ENCODE assay signal across 1 cellular context in the genomic region with DNA sequence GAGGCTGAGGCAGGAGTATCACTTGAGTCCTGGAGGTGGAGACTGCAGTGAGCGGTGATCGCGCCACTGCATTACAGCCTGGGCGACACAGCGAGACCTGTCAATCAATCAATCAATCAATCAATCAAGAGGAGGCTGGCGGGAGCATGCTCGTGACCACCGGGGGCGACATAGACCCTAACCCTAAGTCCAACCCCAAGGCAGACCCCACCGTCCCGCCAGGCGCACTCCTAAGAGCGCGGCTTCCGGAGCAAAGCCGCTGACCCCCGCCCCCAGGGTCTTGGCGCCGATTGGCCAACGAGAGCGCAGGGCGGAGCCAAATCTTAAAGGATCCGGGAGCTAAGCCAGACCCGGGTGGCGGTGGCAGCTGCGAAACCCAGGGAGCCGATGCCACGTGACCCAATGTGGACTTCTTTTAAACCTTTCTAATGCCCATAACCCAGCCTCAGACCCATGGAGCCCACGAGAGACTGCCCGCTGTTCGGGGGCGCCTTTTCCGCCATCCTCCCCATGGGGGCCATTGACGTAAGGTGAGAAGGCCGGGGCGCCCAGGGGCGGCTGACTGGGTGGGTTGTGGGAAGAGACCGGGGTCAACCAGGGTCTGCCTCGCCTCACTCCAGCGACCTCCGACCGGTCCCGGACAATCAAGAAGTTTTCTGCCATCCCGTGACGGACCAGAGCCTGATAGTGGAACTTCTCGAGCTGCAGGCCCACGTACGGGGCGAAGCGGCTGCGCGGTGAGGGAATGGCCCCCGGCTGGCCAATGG.
TF ChIP-seq lines count a peak whose summit lies in the region.

A gene with protein sequence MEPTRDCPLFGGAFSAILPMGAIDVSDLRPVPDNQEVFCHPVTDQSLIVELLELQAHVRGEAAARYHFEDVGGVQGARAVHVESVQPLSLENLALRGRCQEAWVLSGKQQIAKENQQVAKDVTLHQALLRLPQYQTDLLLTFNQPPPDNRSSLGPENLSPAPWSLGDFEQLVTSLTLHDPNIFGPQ (plus strand): TSS at position 335 of the 767 bp plus-strand sequence. CDS start 119 bp downstream, at position 454.

TF ChIP-seq in HEK293, 187 proteins besides CTCF, POLR2A, EP300 and RAD21 (continued from another document):
- TF ChIP-seq ZNF302 (tag by site-specific recombination; IDR thresholded peaks at IDR 0.05; ENCODE audit: low read depth) (no peak), ZNF701 (tag by site-specific recombination; IDR thresholded peaks at IDR 0.05) (no peak), ZNF433 (tag by site-specific recombination; IDR thresholded peaks at IDR 0.05; ENCODE audit: low read depth) (no peak), ZBTB20 (tag by site-specific recombination; IDR thresholded peaks at IDR 0.05) (peak; percentile 31; the same call in 1 of the 2 replicates), ZNF571 (tag by site-specific recombination; IDR thresholded peaks at IDR 0.05) (no peak), ZNF792 (tag by site-specific recombination; IDR thresholded peaks at IDR 0.05) (no peak), ZNF138 (tag by site-specific recombination; IDR thresholded peaks at IDR 0.05; ENCODE audit: borderline replicate concordance) (no peak), ZNF596 (tag by site-specific recombination; IDR thresholded peaks at IDR 0.05) (no peak), SP2 (tag by site-specific recombination; IDR thresholded peaks at IDR 0.05) (peak; percentile 92), ZBTB7A (tag by site-specific recombination; IDR thresholded peaks at IDR 0.05; ENCODE audit: low read depth) (peak; percentile 72; the same call in 1 of the 2 replicates), ZNF211 (tag by site-specific recombination; IDR thresholded peaks at IDR 0.05; ENCODE audit: low read depth) (no peak), ZEB2 (tag by site-specific recombination; IDR thresholded peaks at IDR 0.05) (peak; percentile 91), ZNF660 (tag by site-specific recombination; IDR thresholded peaks at IDR 0.05) (peak; percentile 8; the same call in 1 of the 2 replicates), OSR2 (tag by site-specific recombination; IDR thresholded peaks at IDR 0.05) (peak; percentile 83), ZBTB48 (tag by site-specific recombination; IDR thresholded peaks at IDR 0.05) (peak; percentile 70; the same call in 1 of the 2 replicates), ZIC2 (tag by site-specific recombination; IDR thresholded peaks at IDR 0.05) (peak; percentile 87), SALL2 (tag by site-specific recombination; IDR thresholded peaks at IDR 0.05; ENCODE audit: borderline replicate concordance) (no peak), ZNF529 (tag by site-specific recombination; IDR thresholded peaks at IDR 0.05; ENCODE audit: insufficient replicate concordance) (no peak), ZNF776 (tag by site-specific recombination; IDR thresholded peaks at IDR 0.05; ENCODE audit: borderline replicate concordance) (no peak), ZNF114 (tag by site-specific recombination; IDR thresholded peaks at IDR 0.05) (no peak), ZNF707 (tag by site-specific recombination; IDR thresholded peaks at IDR 0.05) (no peak), ZNF394 (tag by site-specific recombination; IDR thresholded peaks at IDR 0.05; ENCODE audit: borderline replicate concordance) (no peak), ZNF184 (tag by site-specific recombination; IDR thresholded peaks at IDR 0.05) (no peak), GLI4 (tag by site-specific recombination; IDR thresholded peaks at IDR 0.05) (no peak; the same call in 1 of the 2 replicates), ZNF514 (tag by site-specific recombination; IDR thresholded peaks at IDR 0.05) (no peak), ZNF629 (tag by site-specific recombination; IDR thresholded peaks at IDR 0.05) (peak; percentile 59), ZNF324 (tag by site-specific recombination; IDR thresholded peaks at IDR 0.05) (peak; percentile 59; the same call in 1 of the 2 replicates), MZF1 (tag by site-specific recombination; IDR thresholded peaks at IDR 0.05; ENCODE audit: borderline replicate concordance) (no peak), ZNF157 (tag by site-specific recombination; IDR thresholded peaks at IDR 0.05) (no peak), ZNF37A (tag by site-specific recombination; IDR thresholded peaks at IDR 0.05) (no peak), ZNF791 (tag by site-specific recombination; IDR thresholded peaks at IDR 0.05) (no peak), ZNF76 (tag by site-specific recombination; IDR thresholded peaks at IDR 0.05; ENCODE audit: borderline replicate concordance, low read depth) (peak; percentile 47), ZNF221 (tag by site-specific recombination; IDR thresholded peaks at IDR 0.05; ENCODE audit: borderline replicate concordance) (no peak), ZBTB21 (tag by site-specific recombination; IDR thresholded peaks at IDR 0.05) (peak; percentile 26; the same call in 1 of the 2 replicates), ZNF146 (tag by site-specific recombination; IDR thresholded peaks at IDR 0.05) (no peak), ZNF16 (tag by site-specific recombination; IDR thresholded peaks at IDR 0.05; ENCODE audit: low read depth) (no peak)
- TF ChIP-seq, protein P1, sequence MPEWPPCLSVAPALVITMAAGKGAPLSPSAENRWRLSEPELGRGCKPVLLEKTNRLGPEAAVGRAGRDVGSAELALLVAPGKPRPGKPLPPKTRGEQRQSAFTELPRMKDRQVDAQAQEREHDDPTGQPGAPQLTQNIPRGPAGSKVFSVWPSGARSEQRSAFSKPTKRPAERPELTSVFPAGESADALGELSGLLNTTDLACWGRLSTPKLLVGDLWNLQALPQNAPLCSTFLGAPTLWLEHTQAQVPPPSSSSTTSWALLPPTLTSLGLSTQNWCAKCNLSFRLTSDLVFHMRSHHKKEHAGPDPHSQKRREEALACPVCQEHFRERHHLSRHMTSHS (tag by site-specific recombination; IDR thresholded peaks at IDR 0.05), result no peak
- TF ChIP-seq, protein P2, sequence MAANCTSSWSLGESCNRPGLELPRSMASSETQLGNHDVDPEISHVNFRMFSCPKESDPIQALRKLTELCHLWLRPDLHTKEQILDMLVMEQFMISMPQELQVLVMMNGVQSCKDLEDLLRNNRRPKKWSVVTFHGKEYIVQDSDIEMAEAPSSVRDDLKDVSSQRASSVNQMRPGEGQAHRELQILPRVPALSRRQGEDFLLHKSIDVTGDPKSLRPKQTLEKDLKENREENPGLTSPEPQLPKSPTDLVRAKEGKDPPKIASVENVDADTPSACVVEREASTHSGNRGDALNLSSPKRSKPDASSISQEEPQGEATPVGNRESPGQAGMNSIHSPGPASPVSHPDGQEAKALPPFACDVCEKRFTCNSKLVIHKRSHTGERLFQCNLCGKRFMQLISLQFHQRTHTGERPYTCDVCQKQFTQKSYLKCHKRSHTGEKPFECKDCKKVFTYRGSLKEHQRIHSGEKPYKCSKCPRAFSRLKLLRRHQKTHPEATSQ (tag by site-specific recombination; IDR thresholded peaks at IDR 0.05), result no peak; the same call in 1 of the 2 replicates
- TF ChIP-seq, protein P3, sequence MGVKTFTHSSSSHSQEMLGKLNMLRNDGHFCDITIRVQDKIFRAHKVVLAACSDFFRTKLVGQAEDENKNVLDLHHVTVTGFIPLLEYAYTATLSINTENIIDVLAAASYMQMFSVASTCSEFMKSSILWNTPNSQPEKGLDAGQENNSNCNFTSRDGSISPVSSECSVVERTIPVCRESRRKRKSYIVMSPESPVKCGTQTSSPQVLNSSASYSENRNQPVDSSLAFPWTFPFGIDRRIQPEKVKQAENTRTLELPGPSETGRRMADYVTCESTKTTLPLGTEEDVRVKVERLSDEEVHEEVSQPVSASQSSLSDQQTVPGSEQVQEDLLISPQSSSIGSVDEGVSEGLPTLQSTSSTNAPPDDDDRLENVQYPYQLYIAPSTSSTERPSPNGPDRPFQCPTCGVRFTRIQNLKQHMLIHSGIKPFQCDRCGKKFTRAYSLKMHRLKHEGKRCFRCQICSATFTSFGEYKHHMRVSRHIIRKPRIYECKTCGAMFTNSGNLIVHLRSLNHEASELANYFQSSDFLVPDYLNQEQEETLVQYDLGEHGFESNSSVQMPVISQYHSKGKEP (tag by site-specific recombination; IDR thresholded peaks at IDR 0.05), result 0 out of 2 replicates have a peak, but pooled peaks have one; percentile 6
- TF ChIP-seq, protein P4, sequence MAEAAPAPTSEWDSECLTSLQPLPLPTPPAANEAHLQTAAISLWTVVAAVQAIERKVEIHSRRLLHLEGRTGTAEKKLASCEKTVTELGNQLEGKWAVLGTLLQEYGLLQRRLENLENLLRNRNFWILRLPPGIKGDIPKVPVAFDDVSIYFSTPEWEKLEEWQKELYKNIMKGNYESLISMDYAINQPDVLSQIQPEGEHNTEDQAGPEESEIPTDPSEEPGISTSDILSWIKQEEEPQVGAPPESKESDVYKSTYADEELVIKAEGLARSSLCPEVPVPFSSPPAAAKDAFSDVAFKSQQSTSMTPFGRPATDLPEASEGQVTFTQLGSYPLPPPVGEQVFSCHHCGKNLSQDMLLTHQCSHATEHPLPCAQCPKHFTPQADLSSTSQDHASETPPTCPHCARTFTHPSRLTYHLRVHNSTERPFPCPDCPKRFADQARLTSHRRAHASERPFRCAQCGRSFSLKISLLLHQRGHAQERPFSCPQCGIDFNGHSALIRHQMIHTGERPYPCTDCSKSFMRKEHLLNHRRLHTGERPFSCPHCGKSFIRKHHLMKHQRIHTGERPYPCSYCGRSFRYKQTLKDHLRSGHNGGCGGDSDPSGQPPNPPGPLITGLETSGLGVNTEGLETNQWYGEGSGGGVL (tag by site-specific recombination; IDR thresholded peaks at IDR 0.05), result no peak
- TF ChIP-seq, protein P5, sequence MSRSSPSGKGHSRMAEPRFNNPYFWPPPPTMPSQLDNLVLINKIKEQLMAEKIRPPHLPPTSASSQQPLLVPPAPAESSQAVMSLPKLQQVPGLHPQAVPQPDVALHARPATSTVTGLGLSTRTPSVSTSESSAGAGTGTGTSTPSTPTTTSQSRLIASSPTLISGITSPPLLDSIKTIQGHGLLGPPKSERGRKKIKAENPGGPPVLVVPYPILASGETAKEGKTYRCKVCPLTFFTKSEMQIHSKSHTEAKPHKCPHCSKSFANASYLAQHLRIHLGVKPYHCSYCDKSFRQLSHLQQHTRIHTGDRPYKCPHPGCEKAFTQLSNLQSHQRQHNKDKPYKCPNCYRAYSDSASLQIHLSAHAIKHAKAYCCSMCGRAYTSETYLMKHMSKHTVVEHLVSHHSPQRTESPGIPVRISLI (tag by site-specific recombination; IDR thresholded peaks at IDR 0.05), result no peak
- TF ChIP-seq, protein P6, sequence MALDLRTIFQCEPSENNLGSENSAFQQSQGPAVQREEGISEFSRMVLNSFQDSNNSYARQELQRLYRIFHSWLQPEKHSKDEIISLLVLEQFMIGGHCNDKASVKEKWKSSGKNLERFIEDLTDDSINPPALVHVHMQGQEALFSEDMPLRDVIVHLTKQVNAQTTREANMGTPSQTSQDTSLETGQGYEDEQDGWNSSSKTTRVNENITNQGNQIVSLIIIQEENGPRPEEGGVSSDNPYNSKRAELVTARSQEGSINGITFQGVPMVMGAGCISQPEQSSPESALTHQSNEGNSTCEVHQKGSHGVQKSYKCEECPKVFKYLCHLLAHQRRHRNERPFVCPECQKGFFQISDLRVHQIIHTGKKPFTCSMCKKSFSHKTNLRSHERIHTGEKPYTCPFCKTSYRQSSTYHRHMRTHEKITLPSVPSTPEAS (tag by site-specific recombination; IDR thresholded peaks at IDR 0.05), result peak; percentile 10; the same call in 1 of the 2 replicates
- TF ChIP-seq, protein P7, sequence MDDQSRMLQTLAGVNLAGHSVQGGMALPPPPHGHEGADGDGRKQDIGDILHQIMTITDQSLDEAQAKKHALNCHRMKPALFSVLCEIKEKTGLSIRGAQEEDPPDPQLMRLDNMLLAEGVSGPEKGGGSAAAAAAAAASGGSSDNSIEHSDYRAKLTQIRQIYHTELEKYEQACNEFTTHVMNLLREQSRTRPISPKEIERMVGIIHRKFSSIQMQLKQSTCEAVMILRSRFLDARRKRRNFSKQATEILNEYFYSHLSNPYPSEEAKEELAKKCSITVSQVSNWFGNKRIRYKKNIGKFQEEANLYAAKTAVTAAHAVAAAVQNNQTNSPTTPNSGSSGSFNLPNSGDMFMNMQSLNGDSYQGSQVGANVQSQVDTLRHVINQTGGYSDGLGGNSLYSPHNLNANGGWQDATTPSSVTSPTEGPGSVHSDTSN (CRISPR knock-in tag; IDR thresholded peaks at IDR 0.05), result peak; percentile 55; the same call in 1 of the 2 replicates
- TF ChIP-seq, protein P8, sequence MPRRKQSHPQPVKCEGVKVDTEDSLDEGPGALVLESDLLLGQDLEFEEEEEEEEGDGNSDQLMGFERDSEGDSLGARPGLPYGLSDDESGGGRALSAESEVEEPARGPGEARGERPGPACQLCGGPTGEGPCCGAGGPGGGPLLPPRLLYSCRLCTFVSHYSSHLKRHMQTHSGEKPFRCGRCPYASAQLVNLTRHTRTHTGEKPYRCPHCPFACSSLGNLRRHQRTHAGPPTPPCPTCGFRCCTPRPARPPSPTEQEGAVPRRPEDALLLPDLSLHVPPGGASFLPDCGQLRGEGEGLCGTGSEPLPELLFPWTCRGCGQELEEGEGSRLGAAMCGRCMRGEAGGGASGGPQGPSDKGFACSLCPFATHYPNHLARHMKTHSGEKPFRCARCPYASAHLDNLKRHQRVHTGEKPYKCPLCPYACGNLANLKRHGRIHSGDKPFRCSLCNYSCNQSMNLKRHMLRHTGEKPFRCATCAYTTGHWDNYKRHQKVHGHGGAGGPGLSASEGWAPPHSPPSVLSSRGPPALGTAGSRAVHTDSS (tag by site-specific recombination; IDR thresholded peaks at IDR 0.05), result no peak; the same call in 1 of the 2 replicates
TF ChIP-seq in HEK293: peak in this region for 58.
